In the genomic region with DNA sequence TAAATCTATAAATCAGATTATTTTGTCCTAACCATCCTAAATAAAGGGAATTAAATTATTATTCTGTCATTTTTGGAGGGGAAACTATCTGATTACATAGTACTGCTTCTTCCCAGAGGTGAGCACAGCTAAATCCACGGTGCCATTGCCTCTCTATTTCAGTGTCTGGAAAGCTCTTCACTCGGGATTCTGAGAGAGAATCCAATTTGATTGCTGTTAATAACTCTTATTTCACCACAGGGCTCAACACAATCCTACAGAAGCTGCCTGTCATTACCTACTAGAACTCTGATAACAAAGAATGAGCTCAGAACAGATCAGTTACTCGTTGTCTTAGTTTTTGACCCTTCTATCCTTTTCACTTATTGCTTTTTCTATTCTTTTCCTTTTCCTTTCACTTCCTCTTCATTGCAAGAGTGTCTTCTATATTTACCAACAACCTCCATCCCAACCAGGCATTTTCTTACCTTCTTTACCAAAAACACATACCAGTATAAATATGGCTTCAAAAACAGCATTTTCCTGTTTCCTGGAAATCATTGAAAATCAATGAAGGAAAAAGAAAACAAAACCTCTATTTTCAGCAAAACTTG, we compare ENCODE assay signal across 18 cellular contexts. TPM values are rescaled to one million over a fixed set of nuclear protein-coding genes. Genes with fewer than 3 reads are reported as not detected.
A peak's percentile ranks its signal among the peaks of the same experiment; 100 is the strongest.
DNase-seq lines count a peak whose midpoint lies in the region; ATAC-seq and TF ChIP-seq lines count a peak whose summit lies in the region.
"Had no signal": no experiment of that assay in that cellular context is flagged by ENCODE, and none has a peak within 500 bp of the region (broad histone marks: within the 10 kb centered on the region; RNA-seq: fewer than 3 reads in every experiment).

No MANE protein-coding gene starts in this region.

- peaks cover 91% of the 10 kb centered on the region for H3K4me1 ChIP-seq in CD4-positive, alpha-beta memory T cell (ENCODE audit: insufficient read depth, low read length)
- H3K4me1 ChIP-seq in naive thymus-derived CD4-positive, alpha-beta T cell (ENCODE audit: control insufficient read depth in 2 of 2, insufficient read depth in 2 of 2, low read length in 2 of 2), result peaks cover 64 to 75% of the 10 kb centered on the region in 2 donors
- peaks cover 0 to 5% of the 10 kb centered on the region in 2 donors for H3K4me1 ChIP-seq in adrenal gland (replicated peaks in 1 of 2)

- intact Hi-C loops in activated CD4-positive, alpha-beta T cell treated with anti-CD3 and anti-CD28 coated beads for 36 hours (cut with DNase I, micrococcal nuclease), result loop anchor here (1.0 to 10.0 kb wide), 5 partner anchors 14 to 729 kb away; no protein-coding TSS in a partner anchor
- intact Hi-C loops in CD4-positive, alpha-beta memory T cell (cut with micrococcal nuclease), result no loop called here
- intact Hi-C loops in naive thymus-derived CD4-positive, alpha-beta T cell (cut with micrococcal nuclease), result no loop called here
- intact Hi-C loops in adrenal gland (cut with DNase I), result no loop called here

- no peak for DNase-seq in activated CD4-positive, alpha-beta T cell treated with anti-CD3 and anti-CD28 coated beads for 36 hours
- no peak for DNase-seq in activated CD4-positive, alpha-beta T cell treated with anti-CD3 and anti-CD28 coated beads, Interleukin-2, amount 50 U/mL, for 1 hour
- no peak for DNase-seq in CD4-positive, alpha-beta memory T cell
- no peak for DNase-seq in activated CD4-positive, alpha-beta memory T cell treated with anti-CD3 and anti-CD28 coated beads, Interleukin-2, amount 10 ng/mL, durations not matched to agents 7 days and 5 days
- no peak for DNase-seq in naive thymus-derived CD4-positive, alpha-beta T cell
- DNase-seq in NCI-H146 (lab: John Stamatoyannopoulos, UW) (no peak), adrenal gland (no peak), NCI-H1092 treated with DMSO at 0.1 percent for 48 hours (lab: John Stamatoyannopoulos, UW) (no peak)
- DNase-seq: amniotic stem cell; central memory CD4-positive, alpha-beta T cell; DMS79; glutamatergic neuron; left ventricle myocardium inferior; NCI-H1694; NCI-H2227 treated with DMSO at 0.1 percent for 48 hours; nucleus accumbens; stimulated activated CD4-positive, alpha-beta T cell treated with anti-CD3 and anti-CD28 coated beads, Interleukin-12 subunit alpha, Interleukin-12 subunit beta, amount 100 ng/mL, for 4 hours; tibial artery had no signal

- H3K27me3 ChIP-seq in CD4-positive, alpha-beta memory T cell (ENCODE audit: insufficient read depth, low read length), result no peaks in the 10 kb centered on the region
- no peaks in the 10 kb centered on the region for H3K27me3 ChIP-seq in naive thymus-derived CD4-positive, alpha-beta T cell (ENCODE audit: control insufficient read depth in 2 of 2, insufficient read depth in 2 of 2, low read length in 2 of 2)
- H3K27me3 ChIP-seq in adrenal gland, result no peaks in the 10 kb centered on the region
- H3K27me3 ChIP-seq: tibial artery had no signal

- POLR2A ChIA-PET in activated CD4-positive, alpha-beta T cell treated with anti-CD3 and anti-CD28 coated beads for 36 hours (lab: Charles Lee), result interaction anchor here (0.6 to 1.7 kb wide), 5 partner anchors 9 to 272 kb away, joined by 3 to 7 read pairs (median 6); a partner anchor contains a TSS
- POLR2A ChIA-PET in CD4-positive, alpha-beta memory T cell (lab: Charles Lee; ENCODE audit: partially characterized antibody), result interaction anchor here (1.1 to 9.8 kb wide), 5 partner anchors 9 to 217 kb away, joined by 4 to 361 read pairs (median 29); a partner anchor contains a TSS
- POLR2A ChIA-PET in activated CD4-positive, alpha-beta memory T cell treated with anti-CD3 and anti-CD28 coated beads, Interleukin-2, amount 10 ng/mL, durations not matched to agents 7 days and 5 days (lab: Charles Lee), result interaction anchor here (1.0 to 1.7 kb wide), 3 partner anchors 10 to 21 kb away, joined by 3 to 4 read pairs (median 3); no protein-coding TSS in a partner anchor
- POLR2A ChIA-PET in naive thymus-derived CD4-positive, alpha-beta T cell (lab: Charles Lee), result interaction anchor here (0.9 to 9.8 kb wide), 8 partner anchors 9 to 216 kb away, joined by 3 to 318 read pairs (median 8); a partner anchor contains a TSS

- 63 to 74% (median 69%) methylated on average over 3 of the region's 3 CpGs for WGBS in adrenal gland, 4 donors

- CTCF ChIA-PET in activated CD4-positive, alpha-beta T cell treated with anti-CD3 and anti-CD28 coated beads for 36 hours (lab: Charles Lee), result interaction anchor here (0.7 to 9.8 kb wide), 13 partner anchors 9 to 624 kb away, joined by 3 to 262 read pairs (median 4); no protein-coding TSS in a partner anchor
- CTCF ChIA-PET in CD4-positive, alpha-beta memory T cell (lab: Charles Lee; ENCODE audit: partially characterized antibody), result interaction anchor here (1.1 to 9.8 kb wide), 10 partner anchors 9 to 234 kb away, joined by 3 to 488 read pairs (median 6); a partner anchor contains a TSS
- CTCF ChIA-PET in activated CD4-positive, alpha-beta memory T cell treated with anti-CD3 and anti-CD28 coated beads, Interleukin-2, amount 10 ng/mL, durations not matched to agents 7 days and 5 days (lab: Charles Lee), result interaction anchor here (0.6 to 2.4 kb wide), 4 partner anchors 9 to 189 kb away, joined by 3 to 20 read pairs (median 4); no protein-coding TSS in a partner anchor
- CTCF ChIA-PET in naive thymus-derived CD4-positive, alpha-beta T cell (lab: Charles Lee), result interaction anchor here (1.0 to 9.8 kb wide), 6 partner anchors 9 to 30 kb away, joined by 4 to 238 read pairs (median 9); a partner anchor contains a TSS

- H3K27ac ChIP-seq in CD4-positive, alpha-beta memory T cell (ENCODE audit: low read depth, low read length), result no peak overlapping the region
- H3K27ac ChIP-seq in naive thymus-derived CD4-positive, alpha-beta T cell (ENCODE audit: low read depth, low read length), result peak overlapping the region; percentile 66
- no peak overlapping the region for H3K27ac ChIP-seq in adrenal gland
- H3K27ac ChIP-seq: left ventricle myocardium inferior, tibial artery had no signal

- H3K9me3 ChIP-seq in CD4-positive, alpha-beta memory T cell (ENCODE audit: control insufficient read depth in 1 of 2, low read length in 2 of 2), result no peaks in the 10 kb centered on the region
- peaks cover 0 to 8% (median 0%) of the 10 kb centered on the region in 3 experiments for H3K9me3 ChIP-seq in naive thymus-derived CD4-positive, alpha-beta T cell (ENCODE audit: control insufficient read depth in 2 of 3, low read length in 3 of 3)
- H3K9me3 ChIP-seq in adrenal gland (replicated peaks in 1 of 3), result no peaks in the 10 kb centered on the region
- H3K9me3 ChIP-seq: left ventricle myocardium inferior, tibial artery had no signal

- no peak for TF ChIP-seq CTCF in adrenal gland (IDR thresholded peaks at IDR 0.05)

- H3K4me1 Mint-ChIP-seq in activated CD4-positive, alpha-beta T cell treated with anti-CD3 and anti-CD28 coated beads for 36 hours, result peaks cover 95% of the 10 kb centered on the region
- peaks cover 69 to 97% (median 84%) of the 10 kb centered on the region in 4 donors for H3K4me1 Mint-ChIP-seq in CD4-positive, alpha-beta memory T cell
- H3K4me1 Mint-ChIP-seq in activated CD4-positive, alpha-beta memory T cell treated with anti-CD3 and anti-CD28 coated beads, Interleukin-2, amount 10 ng/mL, durations not matched to agents 7 days and 5 days, result peaks cover 82% of the 10 kb centered on the region
- H3K4me1 Mint-ChIP-seq in naive thymus-derived CD4-positive, alpha-beta T cell, result peaks cover 45 to 96% (median 92%) of the 10 kb centered on the region in 7 donors

- H3K27me3 Mint-ChIP-seq in activated CD4-positive, alpha-beta T cell treated with anti-CD3 and anti-CD28 coated beads for 36 hours, result no peaks in the 10 kb centered on the region
- no peaks in the 10 kb centered on the region for H3K27me3 Mint-ChIP-seq in CD4-positive, alpha-beta memory T cell
- H3K27me3 Mint-ChIP-seq in activated CD4-positive, alpha-beta memory T cell treated with anti-CD3 and anti-CD28 coated beads, Interleukin-2, amount 10 ng/mL, durations not matched to agents 7 days and 5 days, result no peaks in the 10 kb centered on the region
- H3K27me3 Mint-ChIP-seq in naive thymus-derived CD4-positive, alpha-beta T cell, result no peaks in the 10 kb centered on the region

- peaks cover 19% of the 10 kb centered on the region for H3K36me3 ChIP-seq in CD4-positive, alpha-beta memory T cell (ENCODE audit: insufficient read depth, low read length)
- H3K36me3 ChIP-seq in naive thymus-derived CD4-positive, alpha-beta T cell (ENCODE audit: control insufficient read depth in 2 of 3, insufficient read depth in 3 of 3, low read length in 3 of 3), result peaks cover 0 to 19% (median 7%) of the 10 kb centered on the region in 3 experiments
- H3K36me3 ChIP-seq in adrenal gland (replicated peaks in 1 of 2), result no peaks in the 10 kb centered on the region

- peak overlapping the region; percentile 89 for H3K27ac Mint-ChIP-seq in activated CD4-positive, alpha-beta T cell treated with anti-CD3 and anti-CD28 coated beads for 36 hours
- peak overlapping the region; percentile 52 to 94 (median 83) for H3K27ac Mint-ChIP-seq in CD4-positive, alpha-beta memory T cell
- H3K27ac Mint-ChIP-seq in activated CD4-positive, alpha-beta memory T cell treated with anti-CD3 and anti-CD28 coated beads, Interleukin-2, amount 10 ng/mL, durations not matched to agents 7 days and 5 days, result peak overlapping the region; percentile 32
- H3K27ac Mint-ChIP-seq in naive thymus-derived CD4-positive, alpha-beta T cell, result peak overlapping the region; percentile 60 to 94 (median 87)

- TF ChIP-seq POLR2A in adrenal gland (IDR thresholded peaks at IDR 0.05), result no peak

- peak overlapping the region in 1 of 2 donors; percentile 7 for H3K4me3 ChIP-seq in CD4-positive, alpha-beta memory T cell (ENCODE audit: low read length in 2 of 2)
- no peak overlapping the region for H3K4me3 ChIP-seq in naive thymus-derived CD4-positive, alpha-beta T cell (ENCODE audit: low read length)
- no peak overlapping the region for H3K4me3 ChIP-seq in adrenal gland
- H3K4me3 ChIP-seq: left ventricle myocardium inferior, tibial artery had no signal

- ATAC-seq in activated CD4-positive, alpha-beta T cell treated with anti-CD3 and anti-CD28 coated beads for 36 hours, result no peak
- ATAC-seq in naive thymus-derived CD4-positive, alpha-beta T cell, result no peak

- H3K36me3 Mint-ChIP-seq in activated CD4-positive, alpha-beta T cell treated with anti-CD3 and anti-CD28 coated beads for 36 hours (ENCODE audit: low read depth), result peaks cover 73% of the 10 kb centered on the region
- peaks cover 62 to 66% of the 10 kb centered on the region in 2 donors for H3K36me3 Mint-ChIP-seq in CD4-positive, alpha-beta memory T cell
- H3K36me3 Mint-ChIP-seq in activated CD4-positive, alpha-beta memory T cell treated with anti-CD3 and anti-CD28 coated beads, Interleukin-2, amount 10 ng/mL, durations not matched to agents 7 days and 5 days (ENCODE audit: low read depth), result peaks cover 77% of the 10 kb centered on the region
- peaks cover 29 to 80% (median 65%) of the 10 kb centered on the region in 5 donors for H3K36me3 Mint-ChIP-seq in naive thymus-derived CD4-positive, alpha-beta T cell

- peaks cover 9% of the 10 kb centered on the region for H3K9me3 Mint-ChIP-seq in activated CD4-positive, alpha-beta T cell treated with anti-CD3 and anti-CD28 coated beads for 36 hours (ENCODE audit: low read depth)
- peaks cover 0 to 11% (median 4%) of the 10 kb centered on the region in 8 donors for H3K9me3 Mint-ChIP-seq in CD4-positive, alpha-beta memory T cell
- peaks cover 21% of the 10 kb centered on the region for H3K9me3 Mint-ChIP-seq in activated CD4-positive, alpha-beta memory T cell treated with anti-CD3 and anti-CD28 coated beads, Interleukin-2, amount 10 ng/mL, durations not matched to agents 7 days and 5 days
- H3K9me3 Mint-ChIP-seq in naive thymus-derived CD4-positive, alpha-beta T cell, result peaks cover 0 to 20% (median 8%) of the 10 kb centered on the region in 11 donors

- H3K4me3 Mint-ChIP-seq in activated CD4-positive, alpha-beta T cell treated with anti-CD3 and anti-CD28 coated beads for 36 hours, result peak overlapping the region; percentile 42
- H3K4me3 Mint-ChIP-seq in CD4-positive, alpha-beta memory T cell, result peak overlapping the region in 7 of 8 donors; percentile 56 to 76 (median 74)
- H3K4me3 Mint-ChIP-seq in activated CD4-positive, alpha-beta memory T cell treated with anti-CD3 and anti-CD28 coated beads, Interleukin-2, amount 10 ng/mL, durations not matched to agents 7 days and 5 days, result no peak overlapping the region
- peak overlapping the region; percentile 31 to 90 (median 84) for H3K4me3 Mint-ChIP-seq in naive thymus-derived CD4-positive, alpha-beta T cell

RNA-seq across cellular contexts. Expression of a gene that starts 30.4 kb away (rescaled TPM):
- 10 to 100 TPM; 27.7 to 34.6 TPM for total RNA-seq in activated CD4-positive, alpha-beta T cell treated with anti-CD3 and anti-CD28 coated beads for 36 hours
- total RNA-seq in CD4-positive, alpha-beta memory T cell, result 10 to 100 TPM; 78.5 to 84.7 TPM
- polyA plus RNA-seq in CD4-positive, alpha-beta memory T cell, result 10 to 100 TPM; 61.7 to 68.0 TPM
- total RNA-seq in activated CD4-positive, alpha-beta memory T cell treated with anti-CD3 and anti-CD28 coated beads, Interleukin-2, amount 10 ng/mL, durations not matched to agents 7 days and 5 days, result 10 to 100 TPM; 26.9 to 27.1 TPM
- 100 to 1,000 TPM in 4 of 5 experiments, 10 to 100 TPM in 1; 80.3 to 171 (median 152) TPM for total RNA-seq in naive thymus-derived CD4-positive, alpha-beta T cell
- 100 to 1,000 TPM; 132 to 134 TPM for polyA plus RNA-seq in naive thymus-derived CD4-positive, alpha-beta T cell
- 10 to 100 TPM in 5 of 8 donors, 1 to 10 TPM in 3; 6.5 to 22.2 (median 11.2) TPM for total RNA-seq in adrenal gland
- 10 to 100 TPM in 1 of 3 donors, 1 to 10 TPM in 2; 3.6 to 14.8 (median 6.1) TPM for polyA plus RNA-seq in adrenal gland

RNA-seq across cellular contexts. Expression of a gene that starts 30.7 kb away (rescaled TPM):
- 10 to 100 TPM; 13.0 to 17.8 TPM for total RNA-seq in activated CD4-positive, alpha-beta T cell treated with anti-CD3 and anti-CD28 coated beads for 36 hours
- total RNA-seq in CD4-positive, alpha-beta memory T cell, result 10 to 100 TPM; 15.2 to 15.4 TPM
- polyA plus RNA-seq in CD4-positive, alpha-beta memory T cell, result 10 to 100 TPM; 19.6 to 39.7 TPM
- total RNA-seq in activated CD4-positive, alpha-beta memory T cell treated with anti-CD3 and anti-CD28 coated beads, Interleukin-2, amount 10 ng/mL, durations not matched to agents 7 days and 5 days, result 10 to 100 TPM; 16.7 to 19.8 TPM
- total RNA-seq in naive thymus-derived CD4-positive, alpha-beta T cell, result 10 to 100 TPM; 12.4 to 23.6 (median 15.7) TPM
- 10 to 100 TPM; 11.6 to 17.5 TPM for polyA plus RNA-seq in naive thymus-derived CD4-positive, alpha-beta T cell
- total RNA-seq in adrenal gland, result 10 to 100 TPM; 12.9 to 39.7 (median 19.1) TPM
- polyA plus RNA-seq in adrenal gland, result 10 to 100 TPM in 1 of 3 donors, 1 to 10 TPM in 2; 6.6 to 42.7 (median 9.4) TPM

Comparison
In these comparisons a context has a peak if more than half of its experiments do, and no peak if none do; other contexts are left out.
1. H3K27ac Mint-ChIP-seq: peak in every context shown above with its lines; median percentile 89 in activated CD4-positive, alpha-beta T cell treated with anti-CD3 and anti-CD28 coated beads for 36 hours; 87 in naive thymus-derived CD4-positive, alpha-beta T cell; 83 in CD4-positive, alpha-beta memory T cell; 32 in activated CD4-positive, alpha-beta memory T cell treated with anti-CD3 and anti-CD28 coated beads, Interleukin-2, amount 10 ng/mL, durations not matched to agents 7 days and 5 days.
2. intact Hi-C loops: an anchor here in activated CD4-positive, alpha-beta T cell treated with anti-CD3 and anti-CD28 coated beads for 36 hours (1.0 to 10.0 kb wide); none called in CD4-positive, alpha-beta memory T cell, naive thymus-derived CD4-positive, alpha-beta T cell and adrenal gland.